ENCODE assay signal across 9 cellular contexts in the genomic region with DNA sequence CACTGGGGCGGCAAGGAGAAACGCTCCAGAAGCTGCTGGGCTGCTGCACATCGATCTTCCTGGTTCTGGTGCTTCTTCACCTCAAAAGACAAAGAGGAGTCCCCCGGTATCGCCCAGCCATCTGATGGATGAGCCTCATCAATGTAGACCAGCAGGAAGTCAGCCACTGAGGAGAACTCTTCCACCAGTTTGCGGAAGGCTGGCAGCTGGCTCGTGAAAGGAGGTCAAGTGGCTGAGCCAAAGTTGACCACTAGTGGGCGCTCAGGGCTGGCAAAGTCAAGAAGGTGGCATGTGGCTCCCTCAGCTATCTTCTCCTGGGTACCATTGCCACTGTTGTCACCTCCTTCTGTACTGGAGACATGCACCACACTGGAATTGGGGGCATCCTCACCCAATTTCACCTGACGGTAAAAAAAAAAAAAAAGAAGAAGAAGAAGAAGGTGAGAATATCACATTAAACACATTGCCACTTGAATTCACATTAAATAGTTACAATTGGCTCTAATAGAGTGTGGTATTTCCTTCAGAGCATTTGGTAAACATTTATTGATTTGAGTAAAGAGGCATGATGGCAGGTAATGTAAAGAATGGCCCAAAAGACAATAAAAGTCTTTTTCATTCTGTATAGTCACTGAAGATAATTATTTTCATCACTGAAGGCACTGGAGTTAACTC. TPM values are rescaled to one million over a fixed set of nuclear protein-coding genes. Genes with fewer than 3 reads are reported as not detected.
A peak's percentile ranks its signal among the peaks of the same experiment; 100 is the strongest.
DNase-seq lines count a peak whose midpoint lies in the region; ATAC-seq and TF ChIP-seq lines count a peak whose summit lies in the region.
"Had no signal": no experiment of that assay in that cellular context is flagged by ENCODE, and none has a peak within 500 bp of the region (broad histone marks: within the 10 kb centered on the region; RNA-seq: fewer than 3 reads in every experiment).

No MANE protein-coding gene starts in this region.

- ATAC-seq in GM18909 (IDR thresholded peaks at IDR 0.05; ENCODE audit: poor library complexity, unreplicated experiment): peak; percentile 68
- ATAC-seq in GM21717 (IDR thresholded peaks at IDR 0.05; ENCODE audit: unreplicated experiment): no peak

- H3K9me2 ChIP-seq in OCI-LY7 (ENCODE audit: insufficient read depth, low read length): no peaks in the 10 kb centered on the region

- no TSS peak for BruUV-seq in OCI-LY7 (replicated peaks; lab: Mats Ljungman, UMichigan)

- peak; percentile 13 for DNase-seq in CD1c-positive myeloid dendritic cell (ENCODE audit: extremely low spot score)
- peak; percentile 41 for DNase-seq in OCI-LY7 (ENCODE audit: low spot score)
- peak; percentile 49 for DNase-seq in iPS DF 4.7 (ENCODE audit: extremely low read depth, low spot score)
- no peak for DNase-seq in NCI-H1105 (lab: John Stamatoyannopoulos, UW)
- DNase-seq in NCI-H510A treated with DMSO at 0.1 percent for 48 hours (lab: John Stamatoyannopoulos, UW): no peak
- no peak for DNase-seq in retina

- CTCF ChIA-PET in OCI-LY7 (lab: Charles Lee; ENCODE audit: unreplicated experiment): no interaction called here

- H4K20me1 ChIP-seq in OCI-LY7 (ENCODE audit: insufficient read depth, low read length): no peaks in the 10 kb centered on the region

- H3K9me3 ChIP-seq in OCI-LY7 (ENCODE audit: low read length): no peaks in the 10 kb centered on the region

- intact Hi-C loops in OCI-LY7 (cut with micrococcal nuclease; ENCODE audit: unreplicated experiment): no loop called here

- POLR2A ChIA-PET in OCI-LY7 (lab: Charles Lee): no interaction called here

- H3K4me3 ChIP-seq in OCI-LY7 (ENCODE audit: low read depth, low read length, poor library complexity, severe bottlenecking): no peak overlapping the region
- H3K4me3 ChIP-seq: SK-N-MC had no signal

- H3K36me3 ChIP-seq in OCI-LY7 (ENCODE audit: insufficient read depth, low read length): no peaks in the 10 kb centered on the region

- no peak overlapping the region for H2AFZ ChIP-seq in OCI-LY7 (ENCODE audit: low read length)

- H3K4me1 ChIP-seq in OCI-LY7 (ENCODE audit: insufficient read depth, low read length, poor library complexity, severe bottlenecking): no peaks in the 10 kb centered on the region

- H3K27ac ChIP-seq in OCI-LY7 (ENCODE audit: low read depth, low read length, poor library complexity, severe bottlenecking): no peak overlapping the region
- H3K27ac ChIP-seq: SK-N-MC had no signal

- H3K4me2 ChIP-seq in OCI-LY7 (ENCODE audit: low read length): no peak overlapping the region

- peak; percentile 83 for TF ChIP-seq CTCF in OCI-LY7 (conservative IDR thresholded peaks at IDR 0.05; ENCODE audit: low read length)

- no peaks in the 10 kb centered on the region for H3K79me2 ChIP-seq in OCI-LY7 (ENCODE audit: insufficient read depth, low read depth, low read length)

RNA-seq across cellular contexts. Expression of gene DIO2, which starts 8.3 kb away (rescaled TPM):
- 0.16 and 3.2 TPM in 2 replicates for total RNA-seq in OCI-LY7 (2014; rRNA removed; shearing (Covaris generic))
- total RNA-seq in OCI-LY7 (2022): 0.23 TPM in 1 of 2 replicates, not detected in the other

Comparison
In these comparisons a context has a peak if more than half of its experiments do, and no peak if none do; other contexts are left out.
1. DNase-seq: peak in CD1c-positive myeloid dendritic cell (single experiment), OCI-LY7 (single experiment) and iPS DF 4.7 (single experiment); none in NCI-H1105 (single experiment), NCI-H510A treated with DMSO at 0.1 percent for 48 hours (single experiment) and retina (single experiment).